In the genomic region with DNA sequence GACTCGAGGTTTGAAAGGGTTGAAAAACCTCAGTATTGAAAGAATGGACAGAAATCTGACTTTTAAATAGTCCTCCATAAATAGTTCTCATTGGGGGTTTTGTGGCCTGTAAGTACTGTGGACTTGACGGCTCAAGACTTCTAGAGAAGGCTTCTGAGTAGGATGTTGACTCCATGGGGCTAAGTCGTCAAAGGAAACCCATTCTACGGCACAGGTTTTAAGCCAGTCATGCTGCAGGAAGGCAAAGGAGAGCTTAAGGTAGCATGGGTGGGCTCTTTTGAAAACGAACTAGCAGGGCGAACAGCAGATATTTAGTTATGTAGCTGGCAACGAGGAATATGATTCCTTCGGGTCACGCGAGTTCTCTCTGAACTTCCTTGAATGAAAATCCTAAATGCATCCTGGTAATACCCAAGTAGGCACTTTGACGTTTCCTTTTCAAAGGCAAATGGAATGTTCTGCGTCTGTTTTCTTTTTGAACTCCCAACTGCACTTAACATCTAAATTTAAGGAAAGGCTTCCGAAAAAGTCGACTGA, we compare ENCODE assay signal across 8 cellular contexts. TPM values are rescaled to one million over a fixed set of nuclear protein-coding genes. Genes with fewer than 3 reads are reported as not detected.
DNase-seq lines count a peak whose midpoint lies in the region; ATAC-seq and TF ChIP-seq lines count a peak whose summit lies in the region.

No MANE protein-coding gene starts in this region.

- H3K27me3 ChIP-seq in kidney epithelial cell (ENCODE audit: control insufficient read depth, insufficient read depth, low read length) (no peaks in the 10 kb centered on the region), tibial artery (no peaks in the 10 kb centered on the region)

- H3K9me3 Mint-ChIP-seq in activated T-cell treated with anti-CD3 and anti-CD28 coated beads, Interleukin-2, amount 50 U/mL, for 24 hours = no peaks in the 10 kb centered on the region
- no peaks in the 10 kb centered on the region for H3K9me3 Mint-ChIP-seq in activated naive CD8-positive, alpha-beta T cell treated with anti-CD3 and anti-CD28 coated beads for 36 hours

- no peak for ATAC-seq in GM18907 (IDR thresholded peaks at IDR 0.05; ENCODE audit: unreplicated experiment)

- H3K4me1 Mint-ChIP-seq in activated T-cell treated with anti-CD3 and anti-CD28 coated beads, Interleukin-2, amount 50 U/mL, for 24 hours (ENCODE audit: low read depth) = peaks cover 27% of the 10 kb centered on the region
- H3K4me1 Mint-ChIP-seq in activated naive CD8-positive, alpha-beta T cell treated with anti-CD3 and anti-CD28 coated beads for 36 hours = peaks cover 22% of the 10 kb centered on the region

- peaks cover 30% of the 10 kb centered on the region for H3K27me3 Mint-ChIP-seq in activated T-cell treated with anti-CD3 and anti-CD28 coated beads, Interleukin-2, amount 50 U/mL, for 24 hours
- H3K27me3 Mint-ChIP-seq in activated naive CD8-positive, alpha-beta T cell treated with anti-CD3 and anti-CD28 coated beads for 36 hours = no peaks in the 10 kb centered on the region

- H3K9me3 ChIP-seq in tibial artery = no peaks in the 10 kb centered on the region

- peak overlapping the region; percentile 84 for H3K4me3 Mint-ChIP-seq in activated T-cell treated with anti-CD3 and anti-CD28 coated beads, Interleukin-2, amount 50 U/mL, for 24 hours
- H3K4me3 Mint-ChIP-seq in activated naive CD8-positive, alpha-beta T cell treated with anti-CD3 and anti-CD28 coated beads for 36 hours = peak overlapping the region; percentile 81

- intact Hi-C loops in tibial artery (cut with DNase I; ENCODE audit: low total_unique reads) = no loop called here

- H3K4me3 ChIP-seq in kidney epithelial cell (ENCODE audit: low read depth, low read length) (peak overlapping the region; percentile 74), tibial artery (peak overlapping the region; percentile 57 to 74)

- no peak for DNase-seq in activated T-cell treated with anti-CD3 and anti-CD28 coated beads, Interleukin-2, amount 50 U/mL, for 24 hours
- DNase-seq in activated T-cell treated with anti-CD3 and anti-CD28 coated beads for 4 hours (no peak), kidney epithelial cell (ENCODE audit: low read depth) (no peak), tibial artery (no peak), anterior cingulate cortex (lab: John Stamatoyannopoulos, UW) (no peak)
- DNase-seq in activated naive CD8-positive, alpha-beta T cell treated with anti-CD3 and anti-CD28 coated beads for 36 hours = no peak
- no peak for DNase-seq in stimulated activated CD4-positive, alpha-beta T cell treated with anti-CD3 and anti-CD28 coated beads, Interleukin-4, amount 100 ng/mL, for 24 hours

- peaks cover 0 to 39% (median 18%) of the 10 kb centered on the region in 4 donors for H3K4me1 ChIP-seq in tibial artery

- no peak overlapping the region for H3K27ac Mint-ChIP-seq in activated T-cell treated with anti-CD3 and anti-CD28 coated beads, Interleukin-2, amount 50 U/mL, for 24 hours
- peak overlapping the region; percentile 54 for H3K27ac Mint-ChIP-seq in activated naive CD8-positive, alpha-beta T cell treated with anti-CD3 and anti-CD28 coated beads for 36 hours

- TF ChIP-seq CTCF in kidney epithelial cell (IDR thresholded peaks at IDR 0.05; ENCODE audit: insufficient read depth, low read length, poor library complexity, severe bottlenecking) (no peak), tibial artery (IDR thresholded peaks at IDR 0.05) (no peak)

- no peaks in the 10 kb centered on the region for H3K36me3 ChIP-seq in kidney epithelial cell (ENCODE audit: control insufficient read depth, insufficient read depth, low read length)
- H3K36me3 ChIP-seq in tibial artery = no peaks in the 10 kb centered on the region

- H3K36me3 Mint-ChIP-seq in activated T-cell treated with anti-CD3 and anti-CD28 coated beads, Interleukin-2, amount 50 U/mL, for 24 hours (ENCODE audit: low read depth) = peaks cover 4% of the 10 kb centered on the region
- no peaks in the 10 kb centered on the region for H3K36me3 Mint-ChIP-seq in activated naive CD8-positive, alpha-beta T cell treated with anti-CD3 and anti-CD28 coated beads for 36 hours

- H3K27ac ChIP-seq in tibial artery = no peak overlapping the region

RNA-seq across cellular contexts. Expression of a gene that starts 1.1 kb away (rescaled TPM):
- 10 to 100 TPM; 10.5 to 14.4 TPM for total RNA-seq in activated naive CD8-positive, alpha-beta T cell treated with anti-CD3 and anti-CD28 coated beads for 36 hours
- 88.3 and 94.1 TPM in 2 replicates for total RNA-seq in kidney epithelial cell
